ENCODE assay signal across 1 cellular context in the genomic region with DNA sequence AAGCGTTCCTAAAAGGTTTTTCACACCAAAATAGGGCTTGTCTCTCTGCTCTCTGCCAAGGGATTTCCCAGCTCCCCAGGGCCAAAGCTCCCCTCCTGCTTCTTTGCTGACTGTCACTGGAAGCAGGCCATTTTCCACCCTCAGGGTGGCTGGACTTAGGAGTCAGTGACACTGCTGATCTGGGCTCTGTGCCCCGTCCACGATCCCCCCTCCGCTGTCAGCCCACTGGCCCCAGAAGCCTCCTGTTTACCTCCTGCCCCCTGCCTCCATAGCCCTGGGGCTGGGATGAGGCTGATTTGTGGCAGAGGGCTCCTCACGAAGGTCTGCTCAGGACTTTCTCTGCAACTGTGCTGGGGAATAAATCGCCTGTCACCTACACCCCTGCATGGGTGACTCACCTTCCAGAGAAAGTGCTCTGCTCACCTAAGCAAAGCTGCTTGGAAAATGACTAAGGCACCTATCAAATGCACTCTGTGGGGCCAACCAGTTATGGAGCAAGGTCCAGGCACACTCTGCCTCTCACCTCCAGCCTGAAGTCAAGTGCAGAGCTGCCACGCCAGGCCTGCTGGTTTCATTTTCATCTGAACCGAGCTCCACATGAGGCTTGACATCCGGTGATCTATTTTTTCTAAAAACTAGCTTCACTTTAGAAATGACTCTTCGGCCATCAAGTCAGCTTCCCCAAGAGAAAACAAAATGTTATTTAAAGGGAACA.
A peak's percentile ranks its signal among the peaks of the same experiment; 100 is the strongest.
TF ChIP-seq lines count a peak whose summit lies in the region.

No MANE protein-coding gene starts in this region.

TF ChIP-seq in GM12878, 131 proteins besides CTCF, POLR2A, EP300 and RAD21 (continued from another document and continues in another):
- TF ChIP-seq, protein P1, sequence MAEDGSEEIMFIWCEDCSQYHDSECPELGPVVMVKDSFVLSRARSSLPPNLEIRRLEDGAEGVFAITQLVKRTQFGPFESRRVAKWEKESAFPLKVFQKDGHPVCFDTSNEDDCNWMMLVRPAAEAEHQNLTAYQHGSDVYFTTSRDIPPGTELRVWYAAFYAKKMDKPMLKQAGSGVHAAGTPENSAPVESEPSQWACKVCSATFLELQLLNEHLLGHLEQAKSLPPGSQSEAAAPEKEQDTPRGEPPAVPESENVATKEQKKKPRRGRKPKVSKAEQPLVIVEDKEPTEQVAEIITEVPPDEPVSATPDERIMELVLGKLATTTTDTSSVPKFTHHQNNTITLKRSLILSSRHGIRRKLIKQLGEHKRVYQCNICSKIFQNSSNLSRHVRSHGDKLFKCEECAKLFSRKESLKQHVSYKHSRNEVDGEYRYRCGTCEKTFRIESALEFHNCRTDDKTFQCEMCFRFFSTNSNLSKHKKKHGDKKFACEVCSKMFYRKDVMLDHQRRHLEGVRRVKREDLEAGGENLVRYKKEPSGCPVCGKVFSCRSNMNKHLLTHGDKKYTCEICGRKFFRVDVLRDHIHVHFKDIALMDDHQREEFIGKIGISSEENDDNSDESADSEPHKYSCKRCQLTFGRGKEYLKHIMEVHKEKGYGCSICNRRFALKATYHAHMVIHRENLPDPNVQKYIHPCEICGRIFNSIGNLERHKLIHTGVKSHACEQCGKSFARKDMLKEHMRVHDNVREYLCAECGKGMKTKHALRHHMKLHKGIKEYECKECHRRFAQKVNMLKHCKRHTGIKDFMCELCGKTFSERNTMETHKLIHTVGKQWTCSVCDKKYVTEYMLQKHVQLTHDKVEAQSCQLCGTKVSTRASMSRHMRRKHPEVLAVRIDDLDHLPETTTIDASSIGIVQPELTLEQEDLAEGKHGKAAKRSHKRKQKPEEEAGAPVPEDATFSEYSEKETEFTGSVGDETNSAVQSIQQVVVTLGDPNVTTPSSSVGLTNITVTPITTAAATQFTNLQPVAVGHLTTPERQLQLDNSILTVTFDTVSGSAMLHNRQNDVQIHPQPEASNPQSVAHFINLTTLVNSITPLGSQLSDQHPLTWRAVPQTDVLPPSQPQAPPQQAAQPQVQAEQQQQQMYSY (CRISPR knock-in tag; IDR thresholded peaks at IDR 0.05) = no peak
- TF ChIP-seq, protein P2, sequence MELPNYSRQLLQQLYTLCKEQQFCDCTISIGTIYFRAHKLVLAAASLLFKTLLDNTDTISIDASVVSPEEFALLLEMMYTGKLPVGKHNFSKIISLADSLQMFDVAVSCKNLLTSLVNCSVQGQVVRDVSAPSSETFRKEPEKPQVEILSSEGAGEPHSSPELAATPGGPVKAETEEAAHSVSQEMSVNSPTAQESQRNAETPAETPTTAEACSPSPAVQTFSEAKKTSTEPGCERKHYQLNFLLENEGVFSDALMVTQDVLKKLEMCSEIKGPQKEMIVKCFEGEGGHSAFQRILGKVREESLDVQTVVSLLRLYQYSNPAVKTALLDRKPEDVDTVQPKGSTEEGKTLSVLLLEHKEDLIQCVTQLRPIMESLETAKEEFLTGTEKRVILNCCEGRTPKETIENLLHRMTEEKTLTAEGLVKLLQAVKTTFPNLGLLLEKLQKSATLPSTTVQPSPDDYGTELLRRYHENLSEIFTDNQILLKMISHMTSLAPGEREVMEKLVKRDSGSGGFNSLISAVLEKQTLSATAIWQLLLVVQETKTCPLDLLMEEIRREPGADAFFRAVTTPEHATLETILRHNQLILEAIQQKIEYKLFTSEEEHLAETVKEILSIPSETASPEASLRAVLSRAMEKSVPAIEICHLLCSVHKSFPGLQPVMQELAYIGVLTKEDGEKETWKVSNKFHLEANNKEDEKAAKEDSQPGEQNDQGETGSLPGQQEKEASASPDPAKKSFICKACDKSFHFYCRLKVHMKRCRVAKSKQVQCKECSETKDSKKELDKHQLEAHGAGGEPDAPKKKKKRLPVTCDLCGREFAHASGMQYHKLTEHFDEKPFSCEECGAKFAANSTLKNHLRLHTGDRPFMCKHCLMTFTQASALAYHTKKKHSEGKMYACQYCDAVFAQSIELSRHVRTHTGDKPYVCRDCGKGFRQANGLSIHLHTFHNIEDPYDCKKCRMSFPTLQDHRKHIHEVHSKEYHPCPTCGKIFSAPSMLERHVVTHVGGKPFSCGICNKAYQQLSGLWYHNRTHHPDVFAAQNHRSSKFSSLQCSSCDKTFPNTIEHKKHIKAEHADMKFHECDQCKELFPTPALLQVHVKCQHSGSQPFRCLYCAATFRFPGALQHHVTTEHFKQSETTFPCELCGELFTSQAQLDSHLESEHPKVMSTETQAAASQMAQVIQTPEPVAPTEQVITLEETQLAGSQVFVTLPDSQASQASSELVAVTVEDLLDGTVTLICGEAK (IDR thresholded peaks at IDR 0.05; ENCODE audit: borderline replicate concordance) = no peak
- TF ChIP-seq ZNF384 (IDR thresholded peaks at IDR 0.05; ENCODE audit: borderline replicate concordance, low read depth, low read length) = peak; percentile 94
- 0 out of 2 replicates have a peak, but pooled peaks have one; percentile 19 for TF ChIP-seq RBBP5 (conservative IDR thresholded peaks at IDR 0.05)
- TF ChIP-seq NR2C1 (IDR thresholded peaks at IDR 0.05) = no peak
- no peak; the same call in 1 of the 2 replicates for TF ChIP-seq MTA2 (IDR thresholded peaks at IDR 0.05; ENCODE audit: low read depth)
- TF ChIP-seq ZNF207 (IDR thresholded peaks at IDR 0.05; ENCODE audit: borderline replicate concordance) = no peak
- TF ChIP-seq DPF2 (IDR thresholded peaks at IDR 0.05) = peak; percentile 63
- no peak; the same call in 2 of the 3 replicates for TF ChIP-seq POU2F2 (IDR thresholded peaks at IDR 0.05; ENCODE audit: borderline replicate concordance, low read depth, low read length)
- TF ChIP-seq, protein P3, sequence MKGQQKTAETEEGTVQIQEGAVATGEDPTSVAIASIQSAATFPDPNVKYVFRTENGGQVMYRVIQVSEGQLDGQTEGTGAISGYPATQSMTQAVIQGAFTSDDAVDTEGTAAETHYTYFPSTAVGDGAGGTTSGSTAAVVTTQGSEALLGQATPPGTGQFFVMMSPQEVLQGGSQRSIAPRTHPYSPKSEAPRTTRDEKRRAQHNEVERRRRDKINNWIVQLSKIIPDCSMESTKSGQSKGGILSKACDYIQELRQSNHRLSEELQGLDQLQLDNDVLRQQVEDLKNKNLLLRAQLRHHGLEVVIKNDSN (IDR thresholded peaks at IDR 0.05; ENCODE audit: borderline replicate concordance, extremely low read length, insufficient read depth, low read depth, low read length) = no peak
- TF ChIP-seq, protein P4, sequence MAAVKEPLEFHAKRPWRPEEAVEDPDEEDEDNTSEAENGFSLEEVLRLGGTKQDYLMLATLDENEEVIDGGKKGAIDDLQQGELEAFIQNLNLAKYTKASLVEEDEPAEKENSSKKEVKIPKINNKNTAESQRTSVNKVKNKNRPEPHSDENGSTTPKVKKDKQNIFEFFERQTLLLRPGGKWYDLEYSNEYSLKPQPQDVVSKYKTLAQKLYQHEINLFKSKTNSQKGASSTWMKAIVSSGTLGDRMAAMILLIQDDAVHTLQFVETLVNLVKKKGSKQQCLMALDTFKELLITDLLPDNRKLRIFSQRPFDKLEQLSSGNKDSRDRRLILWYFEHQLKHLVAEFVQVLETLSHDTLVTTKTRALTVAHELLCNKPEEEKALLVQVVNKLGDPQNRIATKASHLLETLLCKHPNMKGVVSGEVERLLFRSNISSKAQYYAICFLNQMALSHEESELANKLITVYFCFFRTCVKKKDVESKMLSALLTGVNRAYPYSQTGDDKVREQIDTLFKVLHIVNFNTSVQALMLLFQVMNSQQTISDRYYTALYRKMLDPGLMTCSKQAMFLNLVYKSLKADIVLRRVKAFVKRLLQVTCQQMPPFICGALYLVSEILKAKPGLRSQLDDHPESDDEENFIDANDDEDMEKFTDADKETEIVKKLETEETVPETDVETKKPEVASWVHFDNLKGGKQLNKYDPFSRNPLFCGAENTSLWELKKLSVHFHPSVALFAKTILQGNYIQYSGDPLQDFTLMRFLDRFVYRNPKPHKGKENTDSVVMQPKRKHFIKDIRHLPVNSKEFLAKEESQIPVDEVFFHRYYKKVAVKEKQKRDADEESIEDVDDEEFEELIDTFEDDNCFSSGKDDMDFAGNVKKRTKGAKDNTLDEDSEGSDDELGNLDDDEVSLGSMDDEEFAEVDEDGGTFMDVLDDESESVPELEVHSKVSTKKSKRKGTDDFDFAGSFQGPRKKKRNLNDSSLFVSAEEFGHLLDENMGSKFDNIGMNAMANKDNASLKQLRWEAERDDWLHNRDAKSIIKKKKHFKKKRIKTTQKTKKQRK (IDR thresholded peaks at IDR 0.05; ENCODE audit: low read depth, low read length) = no peak
- no peak for TF ChIP-seq ZBED1 (IDR thresholded peaks at IDR 0.05; ENCODE audit: borderline replicate concordance)
- TF ChIP-seq RUNX3 (IDR thresholded peaks at IDR 0.05; ENCODE audit: low read length) = peak; percentile 66
- TF ChIP-seq, protein P5, sequence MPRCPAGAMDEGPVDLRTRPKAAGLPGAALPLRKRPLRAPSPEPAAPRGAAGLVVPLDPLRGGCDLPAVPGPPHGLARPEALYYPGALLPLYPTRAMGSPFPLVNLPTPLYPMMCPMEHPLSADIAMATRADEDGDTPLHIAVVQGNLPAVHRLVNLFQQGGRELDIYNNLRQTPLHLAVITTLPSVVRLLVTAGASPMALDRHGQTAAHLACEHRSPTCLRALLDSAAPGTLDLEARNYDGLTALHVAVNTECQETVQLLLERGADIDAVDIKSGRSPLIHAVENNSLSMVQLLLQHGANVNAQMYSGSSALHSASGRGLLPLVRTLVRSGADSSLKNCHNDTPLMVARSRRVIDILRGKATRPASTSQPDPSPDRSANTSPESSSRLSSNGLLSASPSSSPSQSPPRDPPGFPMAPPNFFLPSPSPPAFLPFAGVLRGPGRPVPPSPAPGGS (IDR thresholded peaks at IDR 0.05; ENCODE audit: borderline replicate concordance, insufficient read depth, low read depth, low read length, poor library complexity, severe bottlenecking) = no peak
- TF ChIP-seq, protein P6, sequence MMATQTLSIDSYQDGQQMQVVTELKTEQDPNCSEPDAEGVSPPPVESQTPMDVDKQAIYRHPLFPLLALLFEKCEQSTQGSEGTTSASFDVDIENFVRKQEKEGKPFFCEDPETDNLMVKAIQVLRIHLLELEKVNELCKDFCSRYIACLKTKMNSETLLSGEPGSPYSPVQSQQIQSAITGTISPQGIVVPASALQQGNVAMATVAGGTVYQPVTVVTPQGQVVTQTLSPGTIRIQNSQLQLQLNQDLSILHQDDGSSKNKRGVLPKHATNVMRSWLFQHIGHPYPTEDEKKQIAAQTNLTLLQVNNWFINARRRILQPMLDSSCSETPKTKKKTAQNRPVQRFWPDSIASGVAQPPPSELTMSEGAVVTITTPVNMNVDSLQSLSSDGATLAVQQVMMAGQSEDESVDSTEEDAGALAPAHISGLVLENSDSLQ (IDR thresholded peaks at IDR 0.05) = peak; percentile 53; the same call in 1 of the 2 replicates
- TF ChIP-seq PML (IDR thresholded peaks at IDR 0.05; ENCODE audit: low read length) = peak; percentile 76; the same call in 1 of the 2 replicates
- 0 out of 2 replicates have a peak, but pooled peaks have one; percentile 11 for TF ChIP-seq BCL11A (IDR thresholded peaks at IDR 0.05; ENCODE audit: low read depth, low read length)
- TF ChIP-seq KLF5 (IDR thresholded peaks at IDR 0.05; ENCODE audit: partially characterized antibody) = no peak
- TF ChIP-seq HDAC6 (IDR thresholded peaks at IDR 0.05; ENCODE audit: unreplicated experiment) = no peak
- peak; percentile 83 for TF ChIP-seq MEF2A (IDR thresholded peaks at IDR 0.05; ENCODE audit: insufficient read depth, low read depth, low read length)
- TF ChIP-seq HCFC1 (IDR thresholded peaks at IDR 0.05; ENCODE audit: low read length) = peak; percentile 26; the same call in 1 of the 2 replicates
- peak; percentile 76; the same call in 1 of the 2 replicates for TF ChIP-seq IRF4 (IDR thresholded peaks at IDR 0.05; ENCODE audit: low read depth, low read length)
- TF ChIP-seq, protein P7, sequence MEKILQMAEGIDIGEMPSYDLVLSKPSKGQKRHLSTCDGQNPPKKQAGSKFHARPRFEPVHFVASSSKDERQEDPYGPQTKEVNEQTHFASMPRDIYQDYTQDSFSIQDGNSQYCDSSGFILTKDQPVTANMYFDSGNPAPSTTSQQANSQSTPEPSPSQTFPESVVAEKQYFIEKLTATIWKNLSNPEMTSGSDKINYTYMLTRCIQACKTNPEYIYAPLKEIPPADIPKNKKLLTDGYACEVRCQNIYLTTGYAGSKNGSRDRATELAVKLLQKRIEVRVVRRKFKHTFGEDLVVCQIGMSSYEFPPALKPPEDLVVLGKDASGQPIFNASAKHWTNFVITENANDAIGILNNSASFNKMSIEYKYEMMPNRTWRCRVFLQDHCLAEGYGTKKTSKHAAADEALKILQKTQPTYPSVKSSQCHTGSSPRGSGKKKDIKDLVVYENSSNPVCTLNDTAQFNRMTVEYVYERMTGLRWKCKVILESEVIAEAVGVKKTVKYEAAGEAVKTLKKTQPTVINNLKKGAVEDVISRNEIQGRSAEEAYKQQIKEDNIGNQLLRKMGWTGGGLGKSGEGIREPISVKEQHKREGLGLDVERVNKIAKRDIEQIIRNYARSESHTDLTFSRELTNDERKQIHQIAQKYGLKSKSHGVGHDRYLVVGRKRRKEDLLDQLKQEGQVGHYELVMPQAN (conservative IDR thresholded peaks at IDR 0.05) = 0 out of 2 replicates have a peak, but pooled peaks have one; percentile 18
- peak; percentile 52; the same call in 1 of the 2 replicates for TF ChIP-seq PAX5 (IDR thresholded peaks at IDR 0.05; ENCODE audit: borderline replicate concordance, low read depth, low read length)
- TF ChIP-seq MYC (IDR thresholded peaks at IDR 0.05; ENCODE audit: insufficient read depth, insufficient read length, insufficient replicate concordance, low read length, severe bottlenecking) = no peak
- TF ChIP-seq, protein P8, sequence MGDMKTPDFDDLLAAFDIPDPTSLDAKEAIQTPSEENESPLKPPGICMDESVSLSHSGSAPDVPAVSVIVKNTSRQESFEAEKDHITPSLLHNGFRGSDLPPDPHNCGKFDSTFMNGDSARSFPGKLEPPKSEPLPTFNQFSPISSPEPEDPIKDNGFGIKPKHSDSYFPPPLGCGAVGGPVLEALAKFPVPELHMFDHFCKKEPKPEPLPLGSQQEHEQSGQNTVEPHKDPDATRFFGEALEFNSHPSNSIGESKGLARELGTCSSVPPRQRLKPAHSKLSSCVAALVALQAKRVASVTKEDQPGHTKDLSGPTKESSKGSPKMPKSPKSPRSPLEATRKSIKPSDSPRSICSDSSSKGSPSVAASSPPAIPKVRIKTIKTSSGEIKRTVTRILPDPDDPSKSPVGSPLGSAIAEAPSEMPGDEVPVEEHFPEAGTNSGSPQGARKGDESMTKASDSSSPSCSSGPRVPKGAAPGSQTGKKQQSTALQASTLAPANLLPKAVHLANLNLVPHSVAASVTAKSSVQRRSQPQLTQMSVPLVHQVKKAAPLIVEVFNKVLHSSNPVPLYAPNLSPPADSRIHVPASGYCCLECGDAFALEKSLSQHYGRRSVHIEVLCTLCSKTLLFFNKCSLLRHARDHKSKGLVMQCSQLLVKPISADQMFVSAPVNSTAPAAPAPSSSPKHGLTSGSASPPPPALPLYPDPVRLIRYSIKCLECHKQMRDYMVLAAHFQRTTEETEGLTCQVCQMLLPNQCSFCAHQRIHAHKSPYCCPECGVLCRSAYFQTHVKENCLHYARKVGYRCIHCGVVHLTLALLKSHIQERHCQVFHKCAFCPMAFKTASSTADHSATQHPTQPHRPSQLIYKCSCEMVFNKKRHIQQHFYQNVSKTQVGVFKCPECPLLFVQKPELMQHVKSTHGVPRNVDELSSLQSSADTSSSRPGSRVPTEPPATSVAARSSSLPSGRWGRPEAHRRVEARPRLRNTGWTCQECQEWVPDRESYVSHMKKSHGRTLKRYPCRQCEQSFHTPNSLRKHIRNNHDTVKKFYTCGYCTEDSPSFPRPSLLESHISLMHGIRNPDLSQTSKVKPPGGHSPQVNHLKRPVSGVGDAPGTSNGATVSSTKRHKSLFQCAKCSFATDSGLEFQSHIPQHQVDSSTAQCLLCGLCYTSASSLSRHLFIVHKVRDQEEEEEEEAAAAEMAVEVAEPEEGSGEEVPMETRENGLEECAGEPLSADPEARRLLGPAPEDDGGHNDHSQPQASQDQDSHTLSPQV (IDR thresholded peaks at IDR 0.05) = no peak
